In genomic region chr15:40357723-40358491, GRCh38 we compare ENCODE assay signal across 8 cellular contexts. TPM values are rescaled to one million over a fixed set of nuclear protein-coding genes. Genes with fewer than 3 reads are reported as not detected.
DNase-seq lines count a peak whose midpoint lies in the region; ATAC-seq and TF ChIP-seq lines count a peak whose summit lies in the region.

Gene DISP2, plus strand, starts transcription at chr15:40358219. Its CDS starts 103 bp downstream, at chr15:40358322.

- H3K36me3 ChIP-seq in suprapubic skin, result no peaks in the 10 kb centered on the region

- no peaks in the 10 kb centered on the region for H3K36me3 Mint-ChIP-seq in activated naive CD4-positive, alpha-beta T cell treated with anti-CD3 and anti-CD28 coated beads, Interleukin-2, amount 50 U/mL, for 24 hours

- H3K9me3 Mint-ChIP-seq in activated naive CD4-positive, alpha-beta T cell treated with anti-CD3 and anti-CD28 coated beads, Interleukin-2, amount 50 U/mL, for 24 hours, result no peaks in the 10 kb centered on the region

- peak; percentile 13 for DNase-seq in GF-D8 (lab: John Stamatoyannopoulos, UW)
- DNase-seq in HFF-Myc (ENCODE audit: extremely low read depth, low read depth), result no peak
- DNase-seq in MV-4-11 (lab: John Stamatoyannopoulos, UW), result peak; percentile 70
- DNase-seq in SKM-1 (lab: John Stamatoyannopoulos, UW; ENCODE audit: unreplicated experiment), result peak; percentile 68
- DNase-seq in glomerular visceral epithelial cell (ENCODE audit: extremely low spot score), result peak; percentile 91
- DNase-seq in omental fat pad (ENCODE audit: low spot score), result peak; percentile 45
- peak; percentile 85 to 89 for DNase-seq in suprapubic skin (ENCODE audit: low spot score in 2 of 2)

- 4% methylated on average over 57 of the region's 82 CpGs for WGBS in suprapubic skin

- no peak for TF ChIP-seq EP300 in suprapubic skin (IDR thresholded peaks at IDR 0.05)

- peaks cover 7% of the 10 kb centered on the region for H3K4me1 Mint-ChIP-seq in activated naive CD4-positive, alpha-beta T cell treated with anti-CD3 and anti-CD28 coated beads, Interleukin-2, amount 50 U/mL, for 24 hours

- TF ChIP-seq CTCF in HFF-Myc (IDR thresholded peaks at IDR 0.05; ENCODE audit: low read depth, low read length, missing control alignments) (no peak), omental fat pad (IDR thresholded peaks at IDR 0.05) (no peak), suprapubic skin (IDR thresholded peaks at IDR 0.05) (no peak)

- no peak within 1 kb of the TSS for H3K27ac Mint-ChIP-seq in activated naive CD4-positive, alpha-beta T cell treated with anti-CD3 and anti-CD28 coated beads, Interleukin-2, amount 50 U/mL, for 24 hours

- H3K27me3 ChIP-seq in suprapubic skin, result peaks cover 6% of the 10 kb centered on the region

- peak; percentile 94 for ATAC-seq in omental fat pad (ENCODE audit: low FRiP score)

- peak within 1 kb of the TSS; percentile 38 for H3K4me3 ChIP-seq in HFF-Myc (replicated peaks; ENCODE audit: low read depth, low read length)
- peak within 1 kb of the TSS; percentile 52 for H3K4me3 ChIP-seq in suprapubic skin

- H3K4me1 ChIP-seq in suprapubic skin, result peaks cover 15% of the 10 kb centered on the region

- no peak for TF ChIP-seq POLR2A in suprapubic skin (IDR thresholded peaks at IDR 0.05)

- H3K27ac ChIP-seq in suprapubic skin, result no peak within 1 kb of the TSS

- peak within 1 kb of the TSS; percentile 84 for H3K4me3 Mint-ChIP-seq in activated naive CD4-positive, alpha-beta T cell treated with anti-CD3 and anti-CD28 coated beads, Interleukin-2, amount 50 U/mL, for 24 hours

- H3K9me3 ChIP-seq in suprapubic skin, result no peaks in the 10 kb centered on the region

- H3K27me3 Mint-ChIP-seq in activated naive CD4-positive, alpha-beta T cell treated with anti-CD3 and anti-CD28 coated beads, Interleukin-2, amount 50 U/mL, for 24 hours, result no peaks in the 10 kb centered on the region

RNA-seq across cellular contexts. Expression of gene DISP2, which starts in this region (rescaled TPM):
- total RNA-seq in omental fat pad (1 to 10 TPM in 1 of 4 donors, under 1 TPM in 3; under 0.01 to 1.1 (median 0.12) TPM), suprapubic skin (under 1 TPM in 3 of 4 donors, not detected in 1; 0.04 to 0.21 (median 0.05) TPM)

Comparison
In these comparisons a context has a peak if more than half of its experiments do, and no peak if none do; other contexts are left out.
1. Peak in DNase-seq and H3K4me3 ChIP-seq in suprapubic skin; RNA of the gene not detected or under 1 TPM.